ENCODE assay signal across 1 cellular context in the genomic region with DNA sequence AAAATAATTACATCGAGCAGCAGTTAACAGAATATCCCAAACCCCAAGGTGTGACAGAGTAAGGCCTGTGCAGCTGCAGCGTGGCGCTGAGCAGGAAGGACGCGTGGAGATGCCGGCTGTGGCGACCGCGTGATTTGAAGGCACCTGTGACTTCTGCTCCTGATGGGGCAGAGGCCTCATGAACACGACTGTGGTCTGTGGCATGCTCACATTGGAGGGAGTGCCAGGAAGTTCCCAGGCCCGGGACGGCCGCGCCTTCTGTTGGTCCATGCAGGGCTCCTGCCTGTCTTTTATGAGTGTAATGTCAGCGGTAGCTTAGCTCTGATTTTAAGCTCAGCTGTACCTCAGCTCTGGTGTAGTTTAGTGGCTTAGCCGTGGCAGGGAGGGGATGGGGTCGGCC.
TF ChIP-seq lines count a peak whose summit lies in the region.

No MANE protein-coding gene starts in this region.

TF ChIP-seq in H1, 55 proteins besides CTCF, POLR2A, EP300 and RAD21:
- TF ChIP-seq EZH2 (IDR thresholded peaks at IDR 0.05; ENCODE audit: low read depth, low read length, severe bottlenecking) (no peak), TEAD4 (IDR thresholded peaks at IDR 0.05; ENCODE audit: low read depth, low read length) (no peak), RBBP5 (IDR thresholded peaks at IDR 0.05; ENCODE audit: borderline replicate concordance, low read depth, low read length) (no peak), TBP (IDR thresholded peaks at IDR 0.05; ENCODE audit: low read depth, low read length) (no peak), RFX5 (IDR thresholded peaks at IDR 0.05; ENCODE audit: borderline replicate concordance, low read depth, low read length) (no peak), SRF (IDR thresholded peaks at IDR 0.05; ENCODE audit: low read depth, low read length) (no peak), RNF2 (IDR thresholded peaks at IDR 0.05; ENCODE audit: borderline replicate concordance, low read depth, low read length, missing control alignments, poor library complexity, severe bottlenecking) (no peak), SP2 (IDR thresholded peaks at IDR 0.05; ENCODE audit: low read length) (no peak), BACH1 (IDR thresholded peaks at IDR 0.05; ENCODE audit: low read length) (no peak), SUZ12 (IDR thresholded peaks at IDR 0.05; ENCODE audit: low read length) (no peak), SIX5 (IDR thresholded peaks at IDR 0.05; ENCODE audit: low read depth, low read length) (no peak), KDM5A (IDR thresholded peaks at IDR 0.05; ENCODE audit: low read length) (no peak), CHD2 (IDR thresholded peaks at IDR 0.05; ENCODE audit: low read length) (no peak), CBX8 (IDR thresholded peaks at IDR 0.05; ENCODE audit: borderline replicate concordance, low read depth, low read length) (no peak)
- TF ChIP-seq, protein P1, sequence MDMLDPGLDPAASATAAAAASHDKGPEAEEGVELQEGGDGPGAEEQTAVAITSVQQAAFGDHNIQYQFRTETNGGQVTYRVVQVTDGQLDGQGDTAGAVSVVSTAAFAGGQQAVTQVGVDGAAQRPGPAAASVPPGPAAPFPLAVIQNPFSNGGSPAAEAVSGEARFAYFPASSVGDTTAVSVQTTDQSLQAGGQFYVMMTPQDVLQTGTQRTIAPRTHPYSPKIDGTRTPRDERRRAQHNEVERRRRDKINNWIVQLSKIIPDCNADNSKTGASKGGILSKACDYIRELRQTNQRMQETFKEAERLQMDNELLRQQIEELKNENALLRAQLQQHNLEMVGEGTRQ (IDR thresholded peaks at IDR 0.05; ENCODE audit: low read length), result no peak
- TF ChIP-seq, protein P2, sequence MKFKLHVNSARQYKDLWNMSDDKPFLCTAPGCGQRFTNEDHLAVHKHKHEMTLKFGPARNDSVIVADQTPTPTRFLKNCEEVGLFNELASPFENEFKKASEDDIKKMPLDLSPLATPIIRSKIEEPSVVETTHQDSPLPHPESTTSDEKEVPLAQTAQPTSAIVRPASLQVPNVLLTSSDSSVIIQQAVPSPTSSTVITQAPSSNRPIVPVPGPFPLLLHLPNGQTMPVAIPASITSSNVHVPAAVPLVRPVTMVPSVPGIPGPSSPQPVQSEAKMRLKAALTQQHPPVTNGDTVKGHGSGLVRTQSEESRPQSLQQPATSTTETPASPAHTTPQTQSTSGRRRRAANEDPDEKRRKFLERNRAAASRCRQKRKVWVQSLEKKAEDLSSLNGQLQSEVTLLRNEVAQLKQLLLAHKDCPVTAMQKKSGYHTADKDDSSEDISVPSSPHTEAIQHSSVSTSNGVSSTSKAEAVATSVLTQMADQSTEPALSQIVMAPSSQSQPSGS (IDR thresholded peaks at IDR 0.05; ENCODE audit: low read length), result no peak
